Comparison of ENCODE assay signal across 25 cellular contexts in genomic region chr1:66570196-66570595, GRCh38. TPM values are rescaled to one million over a fixed set of nuclear protein-coding genes. Genes with fewer than 3 reads are reported as not detected.
"Had no signal": no experiment of that assay in that cellular context is flagged by ENCODE, and none has a peak within 500 bp of the region (broad histone marks: within the 10 kb centered on the region; RNA-seq: fewer than 3 reads in every experiment).

No MANE protein-coding gene starts in this region.

- H3K27me3 ChIP-seq: brain microvascular endothelial cell, esophagus squamous epithelium, left lung, stomach had no signal

- H3K27me3 Mint-ChIP-seq: type B pancreatic cell had no signal

- H3K36me3 ChIP-seq: brain microvascular endothelial cell, esophagus squamous epithelium, left lung, stomach had no signal

- FAIRE-seq: islet of Langerhans, TTC549 had no signal

- H3K4me1 Mint-ChIP-seq: activated CD4-positive, alpha-beta memory T cell treated with anti-CD3 and anti-CD28 coated beads, Interleukin-2, amount 10 ng/mL, durations not matched to agents 7 days and 5 days; activated CD4-positive, alpha-beta T cell treated with anti-CD3 and anti-CD28 coated beads for 36 hours; activated CD8-positive, alpha-beta memory T cell treated with anti-CD3 and anti-CD28 coated beads, Interleukin-2, amount 10 ng/mL, durations not matched to agents 7 days and 5 days; activated naive CD8-positive, alpha-beta T cell treated with anti-CD3 and anti-CD28 coated beads for 36 hours; activated T-helper 17 cell treated with anti-CD3 and anti-CD28 coated beads, Interleukin-2, amount 50 U/mL, for 72 hours; nephron; WTC11 had no signal

- H3K4me1 ChIP-seq: left lung, stomach had no signal

- DNase-seq: activated CD4-positive, alpha-beta memory T cell treated with anti-CD3 and anti-CD28 coated beads, Interleukin-2, amount 10 ng/mL, durations not matched to agents 7 days and 5 days; activated CD4-positive, alpha-beta T cell treated with anti-CD3 and anti-CD28 coated beads for 36 hours; activated CD8-positive, alpha-beta memory T cell treated with anti-CD3 and anti-CD28 coated beads, Interleukin-2, amount 10 ng/mL, durations not matched to agents 7 days and 5 days; activated naive CD4-positive, alpha-beta T cell; activated naive CD8-positive, alpha-beta T cell treated with anti-CD3 and anti-CD28 coated beads for 36 hours; activated T-cell treated with anti-CD3 and anti-CD28 coated beads, Interleukin-2, amount 50 U/mL, for 1 hour; brain microvascular endothelial cell; cerebellar nuclear complex; cortex of kidney; effector CD4-positive, alpha-beta T cell; esophagus squamous epithelium; hippocampal formation; left lung; midbrain; right cardiac atrium; stimulated activated CD4-positive, alpha-beta T cell treated with anti-CD3 and anti-CD28 coated beads, Interleukin-15, amount 100 ng/mL, for 24 hours; stimulated activated CD4-positive, alpha-beta T cell treated with anti-CD3 and anti-CD28 coated beads, Interleukin-2, amount 100 ng/mL, for 48 hours; stomach had no signal

- H3K27ac Mint-ChIP-seq: activated CD4-positive, alpha-beta memory T cell treated with anti-CD3 and anti-CD28 coated beads, Interleukin-2, amount 10 ng/mL, durations not matched to agents 7 days and 5 days; activated CD4-positive, alpha-beta T cell treated with anti-CD3 and anti-CD28 coated beads for 36 hours; activated CD8-positive, alpha-beta memory T cell treated with anti-CD3 and anti-CD28 coated beads, Interleukin-2, amount 10 ng/mL, durations not matched to agents 7 days and 5 days; activated naive CD8-positive, alpha-beta T cell treated with anti-CD3 and anti-CD28 coated beads for 36 hours; activated T-helper 17 cell treated with anti-CD3 and anti-CD28 coated beads, Interleukin-2, amount 50 U/mL, for 72 hours; nephron; T-helper 2 cell treated with Interferon-gamma antibody and Interleukin-4, amounts not matched to agents 5 μg/mL and 100 μg/mL, for 36 hours; type B pancreatic cell; WTC11 had no signal

- H3K9me3 Mint-ChIP-seq: activated CD4-positive, alpha-beta memory T cell treated with anti-CD3 and anti-CD28 coated beads, Interleukin-2, amount 10 ng/mL, durations not matched to agents 7 days and 5 days; T-helper 2 cell treated with Interferon-gamma antibody and Interleukin-4, amounts not matched to agents 5 μg/mL and 100 μg/mL, for 36 hours; type B pancreatic cell had no signal

- H3K36me3 Mint-ChIP-seq: activated CD8-positive, alpha-beta memory T cell treated with anti-CD3 and anti-CD28 coated beads, Interleukin-2, amount 10 ng/mL, durations not matched to agents 7 days and 5 days; activated naive CD8-positive, alpha-beta T cell treated with anti-CD3 and anti-CD28 coated beads for 36 hours; type B pancreatic cell; WTC11 had no signal

- H3K4me3 Mint-ChIP-seq: activated CD4-positive, alpha-beta memory T cell treated with anti-CD3 and anti-CD28 coated beads, Interleukin-2, amount 10 ng/mL, durations not matched to agents 7 days and 5 days; activated CD4-positive, alpha-beta T cell treated with anti-CD3 and anti-CD28 coated beads for 36 hours; activated CD8-positive, alpha-beta memory T cell treated with anti-CD3 and anti-CD28 coated beads, Interleukin-2, amount 10 ng/mL, durations not matched to agents 7 days and 5 days; activated naive CD8-positive, alpha-beta T cell treated with anti-CD3 and anti-CD28 coated beads for 36 hours; activated T-helper 17 cell treated with anti-CD3 and anti-CD28 coated beads, Interleukin-2, amount 50 U/mL, for 72 hours; nephron; T-helper 2 cell treated with Interferon-gamma antibody and Interleukin-4, amounts not matched to agents 5 μg/mL and 100 μg/mL, for 36 hours; type B pancreatic cell; WTC11 had no signal

- H3K4me3 ChIP-seq: esophagus squamous epithelium, left lung, stomach had no signal

- ATAC-seq: activated CD4-positive, alpha-beta T cell treated with anti-CD3 and anti-CD28 coated beads for 36 hours; activated CD8-positive, alpha-beta memory T cell treated with anti-CD3 and anti-CD28 coated beads, Interleukin-2, amount 10 ng/mL, durations not matched to agents 7 days and 5 days; activated T-helper 17 cell treated with anti-CD3 and anti-CD28 coated beads, Interleukin-2, amount 50 U/mL, for 72 hours; left lung; right cardiac atrium; WTC11 had no signal

- H3K9me3 ChIP-seq: esophagus squamous epithelium, left lung, stomach had no signal

- H3K27ac ChIP-seq: brain microvascular endothelial cell, esophagus squamous epithelium, left lung, stomach had no signal

RNA-seq across cellular contexts. Expression of gene SGIP1, which starts 36.2 kb away (rescaled TPM):
- total RNA-seq: activated CD8-positive, alpha-beta memory T cell treated with anti-CD3 and anti-CD28 coated beads, Interleukin-2, amount 10 ng/mL, durations not matched to agents 7 days and 5 days; activated naive CD8-positive, alpha-beta T cell treated with anti-CD3 and anti-CD28 coated beads for 36 hours; activated T-helper 17 cell treated with anti-CD3 and anti-CD28 coated beads, Interleukin-2, amount 50 U/mL, for 72 hours had no signal
